18 cellular contexts compared by ENCODE assay signal in genomic region chr16:67663877-67664222, GRCh38. TPM values are rescaled to one million over a fixed set of nuclear protein-coding genes. Genes with fewer than 3 reads are reported as not detected.
DNase-seq lines count a peak whose midpoint lies in the region; ATAC-seq and TF ChIP-seq lines count a peak whose summit lies in the region.
"Had no signal": no experiment of that assay in that cellular context is flagged by ENCODE, and none has a peak within 500 bp of the region (broad histone marks: within the 10 kb centered on the region; RNA-seq: fewer than 3 reads in every experiment).

No MANE protein-coding gene starts in this region.

- H3K9me3 Mint-ChIP-seq in glutamatergic neuron (ENCODE audit: unreplicated experiment): peaks cover 13% of the 10 kb centered on the region
- no peaks in the 10 kb centered on the region for H3K9me3 Mint-ChIP-seq in stimulated activated naive B cell treated with anti-CD40 and anti-IgM and Interleukin-4, amounts not matched to agents 10 μg/mL and 1 μg/mL and 100 μg/mL, for 72 hours
- H3K9me3 Mint-ChIP-seq: activated naive CD8-positive, alpha-beta T cell treated with anti-CD3 and anti-CD28 coated beads, Interleukin-2, amount 50 U/mL, for 24 hours; natural killer cell had no signal

- H3K36me3 ChIP-seq in Panc1 (ENCODE audit: control insufficient read depth, insufficient read depth, low read length): peaks cover 2% of the 10 kb centered on the region; the same call in 1 of the 2 replicates
- H3K36me3 ChIP-seq: uterus had no signal

- H3K36me3 Mint-ChIP-seq in glutamatergic neuron (ENCODE audit: unreplicated experiment): no peaks in the 10 kb centered on the region
- peaks cover 10 to 19% of the 10 kb centered on the region in 2 donors for H3K36me3 Mint-ChIP-seq in stimulated activated naive B cell treated with anti-CD40 and anti-IgM and Interleukin-4, amounts not matched to agents 10 μg/mL and 1 μg/mL and 100 μg/mL, for 72 hours
- H3K36me3 Mint-ChIP-seq: activated CD8-positive, alpha-beta memory T cell treated with anti-CD3 and anti-CD28 coated beads, Interleukin-2, amount 10 ng/mL, durations not matched to agents 7 days and 5 days; natural killer cell had no signal

- no peaks in the 10 kb centered on the region for H3K9me3 ChIP-seq in Panc1 (ENCODE audit: control insufficient read depth, insufficient read depth, low read depth, low read length)
- H3K9me3 ChIP-seq: uterus had no signal

- H3K4me3 ChIP-seq in Panc1 (ENCODE audit: low read depth in 2 of 2, low read length in 2 of 2): no peak overlapping the region
- H3K4me3 ChIP-seq: GM12878, uterus had no signal

- POLR2A ChIA-PET in Panc1 (lab: Charles Lee): no interaction called here

- intact Hi-C loops in Panc1 (cut with micrococcal nuclease; ENCODE audit: unreplicated experiment): no loop called here

- peak overlapping the region; percentile 87 for H3K4me3 Mint-ChIP-seq in glutamatergic neuron (ENCODE audit: unreplicated experiment)
- H3K4me3 Mint-ChIP-seq in stimulated activated naive B cell treated with anti-CD40 and anti-IgM and Interleukin-4, amounts not matched to agents 10 μg/mL and 1 μg/mL and 100 μg/mL, for 72 hours: no peak overlapping the region
- H3K4me3 Mint-ChIP-seq: activated CD4-positive, alpha-beta T cell treated with anti-CD3 and anti-CD28 coated beads for 36 hours; activated CD8-positive, alpha-beta memory T cell treated with anti-CD3 and anti-CD28 coated beads, Interleukin-2, amount 10 ng/mL, durations not matched to agents 7 days and 5 days; natural killer cell had no signal

- ATAC-seq in Panc1 (no peak), HG02840 (IDR thresholded peaks at IDR 0.05; ENCODE audit: low FRiP score, unreplicated experiment) (no peak)
- ATAC-seq in stimulated activated naive B cell treated with anti-CD40 and anti-IgM and Interleukin-4, amounts not matched to agents 10 μg/mL and 1 μg/mL and 100 μg/mL, for 72 hours (replicated peaks): no peak
- ATAC-seq: activated CD4-positive, alpha-beta T cell treated with anti-CD3 and anti-CD28 coated beads for 36 hours; activated CD8-positive, alpha-beta memory T cell treated with anti-CD3 and anti-CD28 coated beads, Interleukin-2, amount 10 ng/mL, durations not matched to agents 7 days and 5 days; activated naive CD8-positive, alpha-beta T cell treated with anti-CD3 and anti-CD28 coated beads, Interleukin-2, amount 50 U/mL, for 24 hours; GM12878; natural killer cell had no signal

- CTCF ChIA-PET in Panc1 (lab: Charles Lee): no interaction called here

- H3K27me3 Mint-ChIP-seq in glutamatergic neuron (ENCODE audit: unreplicated experiment): peaks cover 24% of the 10 kb centered on the region
- no peaks in the 10 kb centered on the region for H3K27me3 Mint-ChIP-seq in stimulated activated naive B cell treated with anti-CD40 and anti-IgM and Interleukin-4, amounts not matched to agents 10 μg/mL and 1 μg/mL and 100 μg/mL, for 72 hours
- H3K27me3 Mint-ChIP-seq: activated CD4-positive, alpha-beta T cell treated with anti-CD3 and anti-CD28 coated beads for 36 hours; activated CD8-positive, alpha-beta memory T cell treated with anti-CD3 and anti-CD28 coated beads, Interleukin-2, amount 10 ng/mL, durations not matched to agents 7 days and 5 days; activated naive CD8-positive, alpha-beta T cell treated with anti-CD3 and anti-CD28 coated beads, Interleukin-2, amount 50 U/mL, for 24 hours had no signal

- H3K4me1 ChIP-seq in Panc1 (ENCODE audit: control insufficient read depth, insufficient read depth, low read length): peaks cover 15% of the 10 kb centered on the region

- H3K27ac ChIP-seq in 22Rv1: 0 out of 2 replicates have a peak overlapping the region, but pooled peaks have one; percentile 93
- H3K27ac ChIP-seq in Panc1 (ENCODE audit: low read length): no peak overlapping the region
- H3K27ac ChIP-seq: uterus had no signal

- in situ Hi-C loops in Panc1 (cut with HindIII; ENCODE audit: low pct_unique_long_range_greater_than_20kb, low sequenced_read_pairs): no loop called here

- H3K27ac Mint-ChIP-seq in glutamatergic neuron (ENCODE audit: unreplicated experiment): peak overlapping the region; percentile 95
- no peak overlapping the region for H3K27ac Mint-ChIP-seq in stimulated activated naive B cell treated with anti-CD40 and anti-IgM and Interleukin-4, amounts not matched to agents 10 μg/mL and 1 μg/mL and 100 μg/mL, for 72 hours
- H3K27ac Mint-ChIP-seq: activated CD4-positive, alpha-beta T cell treated with anti-CD3 and anti-CD28 coated beads for 36 hours; activated CD8-positive, alpha-beta memory T cell treated with anti-CD3 and anti-CD28 coated beads, Interleukin-2, amount 10 ng/mL, durations not matched to agents 7 days and 5 days; activated naive CD8-positive, alpha-beta T cell treated with anti-CD3 and anti-CD28 coated beads, Interleukin-2, amount 50 U/mL, for 24 hours had no signal

- TF ChIP-seq CTCF in 22Rv1 (IDR thresholded peaks at IDR 0.05): peak; percentile 5; the same call in 1 of the 2 replicates
- peak; percentile 4; the same call in 1 of the 2 replicates for TF ChIP-seq CTCF in Panc1 (IDR thresholded peaks at IDR 0.05)
- TF ChIP-seq CTCF in glutamatergic neuron (IDR thresholded peaks at IDR 0.05; ENCODE audit: partially characterized antibody, unreplicated experiment): peak; percentile 15

- H3K4me1 Mint-ChIP-seq in glutamatergic neuron (ENCODE audit: low read depth, unreplicated experiment): peaks cover 18% of the 10 kb centered on the region
- peaks cover 40 to 54% of the 10 kb centered on the region in 2 donors for H3K4me1 Mint-ChIP-seq in stimulated activated naive B cell treated with anti-CD40 and anti-IgM and Interleukin-4, amounts not matched to agents 10 μg/mL and 1 μg/mL and 100 μg/mL, for 72 hours

- no peaks in the 10 kb centered on the region for H3K27me3 ChIP-seq in Panc1 (ENCODE audit: control insufficient read depth, insufficient read depth, low read length)
- H3K27me3 ChIP-seq: uterus had no signal

- DNase-seq in Panc1 (ENCODE audit: low read depth, low spot score) (no peak), glutamatergic neuron (no peak), retina (no peak)
- no peak for DNase-seq in stimulated activated naive B cell treated with anti-CD40 and anti-IgM and Interleukin-4, amounts not matched to agents 10 μg/mL and 1 μg/mL and 100 μg/mL, for 72 hours
- DNase-seq: activated CD8-positive, alpha-beta memory T cell treated with anti-CD3 and anti-CD28 coated beads, Interleukin-2, amount 10 ng/mL, durations not matched to agents 7 days and 5 days; natural killer cell; NCI-H1092 treated with DMSO at 0.1 percent for 48 hours; NCI-H2081 treated with DMSO at 0.1 percent for 48 hours; stimulated activated CD4-positive, alpha-beta T cell treated with anti-CD3 and anti-CD28 coated beads, Interleukin-4, amount 100 ng/mL, for 4 hours; uterus had no signal

- no TSS peak for BruUV-seq in Panc1 (replicated peaks; lab: Mats Ljungman, UMichigan)

RNA-seq across cellular contexts. Expression of gene ENKD1, which starts 2.7 kb away (rescaled TPM):
- total RNA-seq in Panc1 (2021; ENCODE audit: unreplicated experiment) (14.6 TPM), glutamatergic neuron (ENCODE audit: unreplicated experiment) (19.0 TPM)
- 18.3 TPM for polyA plus RNA-seq in Panc1 (2012; ENCODE audit: insufficient read length)
- total RNA-seq: A172 had no signal

RNA-seq across cellular contexts. Expression of gene C16orf86, which starts 2.8 kb away (rescaled TPM):
- total RNA-seq in Panc1 (2021; ENCODE audit: unreplicated experiment): 0.80 TPM
- 1.4 TPM for polyA plus RNA-seq in Panc1 (2012; ENCODE audit: insufficient read length)
- 3.4 TPM for total RNA-seq in glutamatergic neuron (ENCODE audit: unreplicated experiment)
- total RNA-seq: A172, H4 had no signal

RNA-seq across cellular contexts. Expression of gene PARD6A, which starts 3.1 kb away (rescaled TPM):
- total RNA-seq in Panc1 (2021; ENCODE audit: unreplicated experiment): 10.8 TPM
- 18.8 TPM for polyA plus RNA-seq in Panc1 (2012; ENCODE audit: insufficient read length)
- 18.7 TPM for total RNA-seq in glutamatergic neuron (ENCODE audit: unreplicated experiment)
- total RNA-seq: H4 had no signal

RNA-seq across cellular contexts. Expression of gene ACD, which starts 3.8 kb away (rescaled TPM):
- total RNA-seq in Panc1 (2021; ENCODE audit: unreplicated experiment): 34.9 TPM
- polyA plus RNA-seq in Panc1 (2012; ENCODE audit: insufficient read length): 41.2 TPM
- 33.3 TPM for total RNA-seq in glutamatergic neuron (ENCODE audit: unreplicated experiment)

RNA-seq across cellular contexts. Expression of gene CARMIL2, which starts 18.9 kb away (rescaled TPM):
- total RNA-seq in Panc1 (2021; ENCODE audit: unreplicated experiment) (2.0 TPM), glutamatergic neuron (ENCODE audit: unreplicated experiment) (37.1 TPM)
- polyA plus RNA-seq in Panc1 (2012; ENCODE audit: insufficient read length): 1.4 TPM
- total RNA-seq: bronchial epithelial cell had no signal
